In the genomic region with DNA sequence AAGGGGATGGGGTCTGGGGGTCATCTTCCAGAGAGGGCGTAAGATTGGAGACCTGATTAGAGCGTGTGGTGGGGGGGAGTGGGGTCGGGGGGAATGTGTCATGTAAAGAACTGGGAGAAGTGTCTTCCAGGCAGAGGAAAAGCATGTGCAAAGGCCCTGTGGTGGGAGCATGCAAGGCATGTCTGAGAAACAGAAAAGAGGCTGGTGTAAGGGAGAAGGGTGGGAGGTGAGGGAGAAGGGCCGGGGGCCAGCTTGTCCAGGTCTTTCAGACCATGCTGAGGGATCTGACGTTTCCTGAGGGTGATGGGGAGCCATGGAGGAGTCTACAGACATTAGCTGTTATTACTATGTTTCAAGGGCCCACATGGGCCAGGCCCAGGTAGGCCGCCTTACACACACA, we compare ENCODE assay signal across 1 cellular context.
TF ChIP-seq lines count a peak whose summit lies in the region.

No MANE protein-coding gene starts in this region.

TF ChIP-seq in HepG2, 621 proteins besides CTCF, POLR2A, EP300 and RAD21:
- TF ChIP-seq ZNF816 (CRISPR knock-in tag; IDR thresholded peaks at IDR 0.05; ENCODE audit: borderline replicate concordance) (no peak), GZF1 (CRISPR knock-in tag; IDR thresholded peaks at IDR 0.05) (0 out of 2 replicates have a peak, but pooled peaks have one; percentile 57), PCBP2 (optimal IDR thresholded peaks at IDR 0.05; ENCODE audit: low read depth, low read length, poor library complexity, severe bottlenecking) (peak; percentile 35)
